In the genomic region with DNA sequence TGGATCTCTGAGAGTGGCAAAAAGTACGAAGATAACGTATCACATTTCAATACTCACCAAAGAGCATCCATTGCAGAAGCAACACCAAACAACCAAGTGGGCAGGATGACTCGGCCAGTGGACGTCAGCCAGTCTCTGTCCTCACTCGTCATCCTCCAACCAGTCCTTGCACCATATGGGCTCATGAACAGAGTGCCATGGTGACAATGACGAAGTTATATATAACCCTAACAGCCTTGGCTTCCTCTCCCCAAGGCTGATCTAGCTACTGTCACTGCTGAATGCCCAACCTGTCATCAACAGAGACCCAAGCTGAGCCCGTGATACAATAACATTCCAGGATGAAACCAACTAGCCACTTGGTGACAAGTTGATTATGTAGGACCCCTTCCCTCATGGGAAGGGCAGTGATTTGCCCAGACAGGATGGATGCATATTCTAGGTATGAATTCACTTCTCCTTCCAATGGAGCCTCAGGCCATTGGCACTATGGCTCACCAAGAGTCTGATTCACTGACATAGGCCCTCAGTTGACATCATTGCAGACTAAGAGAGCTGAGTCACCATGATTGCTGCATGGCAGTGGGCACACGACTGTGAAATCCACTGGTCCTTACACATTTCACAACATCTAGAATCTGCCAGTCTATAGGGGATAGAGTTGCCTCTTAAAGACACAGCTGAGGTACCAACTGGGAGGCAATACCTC, we compare ENCODE assay signal across 1 cellular context.
TF ChIP-seq lines count a peak whose summit lies in the region.

No MANE protein-coding gene starts in this region.

TF ChIP-seq in WTC11, 78 proteins besides CTCF, POLR2A, EP300 and RAD21 (continued from another document):
- TF ChIP-seq, protein P1, sequence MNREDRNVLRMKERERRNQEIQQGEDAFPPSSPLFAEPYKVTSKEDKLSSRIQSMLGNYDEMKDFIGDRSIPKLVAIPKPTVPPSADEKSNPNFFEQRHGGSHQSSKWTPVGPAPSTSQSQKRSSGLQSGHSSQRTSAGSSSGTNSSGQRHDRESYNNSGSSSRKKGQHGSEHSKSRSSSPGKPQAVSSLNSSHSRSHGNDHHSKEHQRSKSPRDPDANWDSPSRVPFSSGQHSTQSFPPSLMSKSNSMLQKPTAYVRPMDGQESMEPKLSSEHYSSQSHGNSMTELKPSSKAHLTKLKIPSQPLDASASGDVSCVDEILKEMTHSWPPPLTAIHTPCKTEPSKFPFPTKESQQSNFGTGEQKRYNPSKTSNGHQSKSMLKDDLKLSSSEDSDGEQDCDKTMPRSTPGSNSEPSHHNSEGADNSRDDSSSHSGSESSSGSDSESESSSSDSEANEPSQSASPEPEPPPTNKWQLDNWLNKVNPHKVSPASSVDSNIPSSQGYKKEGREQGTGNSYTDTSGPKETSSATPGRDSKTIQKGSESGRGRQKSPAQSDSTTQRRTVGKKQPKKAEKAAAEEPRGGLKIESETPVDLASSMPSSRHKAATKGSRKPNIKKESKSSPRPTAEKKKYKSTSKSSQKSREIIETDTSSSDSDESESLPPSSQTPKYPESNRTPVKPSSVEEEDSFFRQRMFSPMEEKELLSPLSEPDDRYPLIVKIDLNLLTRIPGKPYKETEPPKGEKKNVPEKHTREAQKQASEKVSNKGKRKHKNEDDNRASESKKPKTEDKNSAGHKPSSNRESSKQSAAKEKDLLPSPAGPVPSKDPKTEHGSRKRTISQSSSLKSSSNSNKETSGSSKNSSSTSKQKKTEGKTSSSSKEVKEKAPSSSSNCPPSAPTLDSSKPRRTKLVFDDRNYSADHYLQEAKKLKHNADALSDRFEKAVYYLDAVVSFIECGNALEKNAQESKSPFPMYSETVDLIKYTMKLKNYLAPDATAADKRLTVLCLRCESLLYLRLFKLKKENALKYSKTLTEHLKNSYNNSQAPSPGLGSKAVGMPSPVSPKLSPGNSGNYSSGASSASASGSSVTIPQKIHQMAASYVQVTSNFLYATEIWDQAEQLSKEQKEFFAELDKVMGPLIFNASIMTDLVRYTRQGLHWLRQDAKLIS (CRISPR knock-in tag; IDR thresholded peaks at IDR 0.05; ENCODE audit: borderline replicate concordance) = no peak
- TF ChIP-seq, protein P2, sequence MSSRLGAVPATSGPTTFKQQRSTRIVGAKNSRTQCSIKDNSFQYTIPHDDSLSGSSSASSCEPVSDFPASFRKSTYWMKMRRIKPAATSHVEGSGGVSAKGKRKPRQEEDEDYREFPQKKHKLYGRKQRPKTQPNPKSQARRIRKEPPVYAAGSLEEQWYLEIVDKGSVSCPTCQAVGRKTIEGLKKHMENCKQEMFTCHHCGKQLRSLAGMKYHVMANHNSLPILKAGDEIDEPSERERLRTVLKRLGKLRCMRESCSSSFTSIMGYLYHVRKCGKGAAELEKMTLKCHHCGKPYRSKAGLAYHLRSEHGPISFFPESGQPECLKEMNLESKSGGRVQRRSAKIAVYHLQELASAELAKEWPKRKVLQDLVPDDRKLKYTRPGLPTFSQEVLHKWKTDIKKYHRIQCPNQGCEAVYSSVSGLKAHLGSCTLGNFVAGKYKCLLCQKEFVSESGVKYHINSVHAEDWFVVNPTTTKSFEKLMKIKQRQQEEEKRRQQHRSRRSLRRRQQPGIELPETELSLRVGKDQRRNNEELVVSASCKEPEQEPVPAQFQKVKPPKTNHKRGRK (CRISPR knock-in tag; IDR thresholded peaks at IDR 0.05; ENCODE audit: borderline replicate concordance) = no peak
TF ChIP-seq in WTC11: peak in this region for 0.
